Comparison of ENCODE assay signal across 1 cellular context in the genomic region with DNA sequence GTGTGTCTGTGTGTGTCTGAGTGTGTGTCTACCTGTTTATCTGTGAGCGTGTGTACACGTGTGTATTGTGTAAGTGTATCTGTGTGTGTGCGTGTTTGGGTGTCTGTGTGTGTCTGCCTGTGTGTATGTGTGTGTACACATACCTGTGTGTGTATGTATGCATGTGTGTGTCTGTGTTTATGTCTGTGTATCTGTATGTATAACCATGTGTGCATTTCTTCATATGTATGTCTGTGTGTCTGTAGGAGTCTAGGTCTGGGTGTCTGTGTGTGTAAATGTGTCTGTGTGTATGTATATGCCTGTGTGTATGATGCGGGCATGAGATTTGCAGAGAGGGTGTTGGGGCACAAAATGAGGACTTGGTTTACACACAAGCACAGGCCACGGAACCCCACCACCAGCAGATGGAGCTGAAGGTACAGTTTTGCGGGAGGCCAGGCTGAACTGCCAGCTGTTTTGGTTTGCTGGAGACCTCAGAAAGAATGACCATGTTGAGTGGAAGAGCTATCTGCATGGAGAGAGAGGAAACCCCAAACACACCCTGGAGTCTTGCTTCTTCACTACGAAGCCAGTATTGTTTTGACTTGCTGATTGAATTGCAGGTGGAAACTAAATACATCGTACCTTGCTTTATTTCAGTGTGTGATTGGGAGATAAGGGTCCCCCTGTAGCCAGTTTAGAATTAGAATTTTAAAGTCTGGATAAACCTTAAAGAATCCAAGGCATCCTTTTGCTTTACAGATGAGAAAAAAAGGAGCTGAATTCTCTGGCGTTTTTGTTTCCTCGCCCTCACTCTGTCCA.
A peak's percentile ranks its signal among the peaks of the same experiment; 100 is the strongest.
TF ChIP-seq lines count a peak whose summit lies in the region.

No MANE protein-coding gene starts in this region.

TF ChIP-seq in H1, 55 proteins besides CTCF, POLR2A, EP300 and RAD21:
- TF ChIP-seq TCF12 (IDR thresholded peaks at IDR 0.05; ENCODE audit: low read depth, low read length): peak; percentile 63; the same call in 1 of the 2 replicates
- peak; percentile 65; the same call in 1 of the 2 replicates for TF ChIP-seq YY1 (IDR thresholded peaks at IDR 0.05; ENCODE audit: low read depth, low read length)
- 0 out of 4 replicates have a peak, but pooled peaks of 1 of the 2 experiments have one; percentile 53 for TF ChIP-seq SIN3A (conservative IDR thresholded peaks at IDR 0.05 in 1 of 2, IDR thresholded peaks at IDR 0.05 in 1 of 2; ENCODE audit: low read depth in 1 of 2, low read length in 2 of 2)
- no peak for TF ChIP-seq SP1 (IDR thresholded peaks at IDR 0.05; ENCODE audit: low read depth, low read length)
- TF ChIP-seq CHD7 (IDR thresholded peaks at IDR 0.05; ENCODE audit: insufficient replicate concordance, low read length): no peak
- TF ChIP-seq CBX5 (IDR thresholded peaks at IDR 0.05; ENCODE audit: low read depth, low read length): no peak
- TF ChIP-seq MAX (IDR thresholded peaks at IDR 0.05): 0 out of 2 replicates have a peak, but pooled peaks have one; percentile 7
- TF ChIP-seq RNF2 (IDR thresholded peaks at IDR 0.05; ENCODE audit: borderline replicate concordance, low read depth, low read length, missing control alignments, poor library complexity, severe bottlenecking): no peak
- no peak for TF ChIP-seq TAF1 (IDR thresholded peaks at IDR 0.05; ENCODE audit: low read depth, low read length)
